In the genomic region with DNA sequence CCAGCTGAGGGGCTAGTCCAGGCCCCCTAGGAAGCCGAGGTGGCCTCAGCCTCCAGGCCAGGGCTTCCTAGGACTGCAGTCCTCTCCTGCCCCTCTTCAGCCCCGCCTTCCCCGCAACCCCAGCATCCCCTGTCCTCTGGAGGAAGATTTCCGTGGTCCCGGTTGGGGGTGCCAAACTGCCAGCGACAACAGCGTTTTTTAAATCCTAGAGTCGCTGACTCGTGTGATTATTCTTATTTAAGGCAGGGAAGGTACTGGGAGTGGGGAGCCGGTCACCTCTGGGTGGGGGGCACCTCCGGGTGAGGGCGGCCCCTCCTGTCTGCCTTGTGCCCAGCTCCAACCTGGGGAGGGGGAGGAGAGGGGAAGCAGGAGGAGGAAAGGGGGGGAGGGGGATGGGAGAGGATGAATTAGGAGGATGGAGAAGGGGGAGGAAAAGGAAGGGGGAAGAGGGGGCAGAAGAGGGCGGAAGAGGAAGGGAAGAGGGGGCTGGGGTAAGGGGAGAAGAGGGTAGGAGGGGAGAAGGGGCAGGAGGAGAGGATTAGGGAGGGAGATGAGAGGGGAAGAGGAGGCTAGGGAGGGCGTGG, we compare ENCODE assay signal across 13 cellular contexts.
DNase-seq lines count a peak whose midpoint lies in the region; ATAC-seq and TF ChIP-seq lines count a peak whose summit lies in the region.
"Had no signal": no experiment of that assay in that cellular context is flagged by ENCODE, and none has a peak within 500 bp of the region (broad histone marks: within the 10 kb centered on the region; RNA-seq: fewer than 3 reads in every experiment).

No MANE protein-coding gene starts in this region.

- in situ Hi-C loops in KBM-7 (cut with MboI; ENCODE audit: low pct_unique_long_range_greater_than_20kb, low sequenced_read_pairs) = no loop called here

- H3K36me3 Mint-ChIP-seq in GM23338 (ENCODE audit: low read depth) = 0 out of 3 replicates have a peak, but pooled peaks cover 4% of the 10 kb centered on the region

- H2AFZ ChIP-seq in GM23338 = no peak overlapping the region

- H3K27ac ChIP-seq in GM23338 (ENCODE audit: low read depth) (peak overlapping the region; percentile 88), right cardiac atrium (ENCODE audit: low read length) (no peak overlapping the region), prostate gland (peak overlapping the region; percentile 52 to 68)

- intact Hi-C loops in right cardiac atrium (cut with DNase I) = loop anchor here in 1 of 4 donors (10.0 kb wide), 1 partner anchor 254 kb away; no protein-coding TSS in a partner anchor
- intact Hi-C loops in prostate gland (cut with DNase I) = no loop called here

- H3K79me2 ChIP-seq in GM23338 (replicated peaks; ENCODE audit: insufficient read depth) = no peaks in the 10 kb centered on the region

- H4K20me1 ChIP-seq in GM23338 (replicated peaks; ENCODE audit: insufficient read depth) = no peaks in the 10 kb centered on the region

- H3K4me3 Mint-ChIP-seq in GM23338 = peak overlapping the region; percentile 79

- no peak for TF ChIP-seq POLR2A in prostate gland (IDR thresholded peaks at IDR 0.05)

- peak; percentile 87 for DNase-seq in GM23338 (ENCODE audit: low spot score)
- peak; percentile 41 for DNase-seq in UCSD-AML1 (lab: John Stamatoyannopoulos, UW; ENCODE audit: unreplicated experiment)
- DNase-seq in right cardiac atrium = peak in 1 of 3 donors; percentile 76
- DNase-seq in prostate gland (ENCODE audit: low spot score) = no peak
- DNase-seq in NCI-H345 treated with DMSO at 0.1 percent for 48 hours (lab: John Stamatoyannopoulos, UW; ENCODE audit: unreplicated experiment) = no peak
- no peak for DNase-seq in KBM-7
- DNase-seq: Caco-2; stimulated activated CD4-positive, alpha-beta T cell treated with anti-CD3 and anti-CD28 coated beads, Interleukin-2, amount 100 ng/mL, for 24 hours; T1000 had no signal

- no peaks in the 10 kb centered on the region for H3F3A ChIP-seq in GM23338 (replicated peaks; ENCODE audit: low read depth)

- H3K4me3 ChIP-seq in GM23338 (peak overlapping the region; percentile 85), right cardiac atrium (ENCODE audit: low read length) (peak overlapping the region; percentile 30), prostate gland (no peak overlapping the region)
- H3K4me3 ChIP-seq: GM12878 had no signal

- H3K9me3 ChIP-seq in right cardiac atrium (ENCODE audit: control insufficient read depth, low read length) (no peaks in the 10 kb centered on the region), prostate gland (no peaks in the 10 kb centered on the region)

- no peaks in the 10 kb centered on the region for H3K27me3 ChIP-seq in GM23338 (ENCODE audit: insufficient read depth)
- H3K27me3 ChIP-seq in right cardiac atrium (ENCODE audit: control insufficient read depth, insufficient read depth) = no peaks in the 10 kb centered on the region
- peaks cover 4% of the 10 kb centered on the region for H3K27me3 ChIP-seq in prostate gland (replicated peaks; ENCODE audit: insufficient read depth)

- ATAC-seq in GM23338 (peak; percentile 41), right cardiac atrium (no peak), GM19397 (IDR thresholded peaks at IDR 0.05; ENCODE audit: unreplicated experiment) (no peak), esophagus mucosa (no peak)
- ATAC-seq: GM12878 had no signal

- peaks cover 25% of the 10 kb centered on the region for H3K4me1 Mint-ChIP-seq in GM23338

- no peak overlapping the region for H3K27ac Mint-ChIP-seq in GM23338
- H3K27ac Mint-ChIP-seq: stimulated activated naive CD8-positive, alpha-beta T cell treated with anti-CD3 and anti-CD28 coated beads, Interleukin-15, Interleukin-2, amounts not matched to agents 100 ng/mL and 50 ng/mL, for 24 hours had no signal

- H3K4me1 ChIP-seq in GM23338 (ENCODE audit: insufficient read depth) (peaks cover 8% of the 10 kb centered on the region), right cardiac atrium (ENCODE audit: control insufficient read depth, insufficient read depth, low read length) (peaks cover 2% of the 10 kb centered on the region), prostate gland (replicated peaks) (peaks cover 16% of the 10 kb centered on the region)
- H3K4me1 ChIP-seq: Caco-2 had no signal

- H3K9me3 Mint-ChIP-seq in GM23338 = peaks cover 10% of the 10 kb centered on the region

- H3K36me3 ChIP-seq in GM23338 (ENCODE audit: insufficient read depth) (no peaks in the 10 kb centered on the region), prostate gland (no peaks in the 10 kb centered on the region)

- TF ChIP-seq CTCF in GM23338 (conservative IDR thresholded peaks at IDR 0.05; ENCODE audit: low read depth in 2 of 2) (peak; percentile 23 to 24; a peak in 2 of 4 replicates), prostate gland (IDR thresholded peaks at IDR 0.05) (no peak)

- 22% methylated on average over 14 of the region's 14 CpGs for WGBS in right cardiac atrium
- 15% methylated on average over 14 of the region's 14 CpGs for WGBS in prostate gland

- peak overlapping the region; percentile 88 for H3K4me2 ChIP-seq in GM23338

- H3K9me2 ChIP-seq in GM23338 (ENCODE audit: insufficient read depth) = no peaks in the 10 kb centered on the region

- H3K27me3 Mint-ChIP-seq in GM23338 (ENCODE audit: insufficient read depth, low read depth, poor library complexity) = peaks cover 10% of the 10 kb centered on the region
- H3K27me3 Mint-ChIP-seq: stimulated activated naive CD8-positive, alpha-beta T cell treated with anti-CD3 and anti-CD28 coated beads, Interleukin-15, Interleukin-2, amounts not matched to agents 100 ng/mL and 50 ng/mL, for 24 hours had no signal

TF ChIP-seq in GM23338, 12 proteins besides CTCF, POLR2A, EP300 and RAD21:
- TF ChIP-seq EZH2 (IDR thresholded peaks at IDR 0.05; ENCODE audit: low read depth, unreplicated experiment) (no peak), POLR2AphosphoS5 (IDR thresholded peaks at IDR 0.05; ENCODE audit: low read depth) (peak; percentile 34; the same call in 1 of the 2 replicates), ZNF114 (CRISPR knock-in tag; IDR thresholded peaks at IDR 0.05) (no peak)

Comparison
In these comparisons a context has a peak if more than half of its experiments do, and no peak if none do; other contexts are left out.
1. DNase-seq: peak in GM23338 (single experiment) and UCSD-AML1 (single experiment); none in prostate gland (single experiment), NCI-H345 treated with DMSO at 0.1 percent for 48 hours (single experiment) and KBM-7 (single experiment).
2. H3K4me3 ChIP-seq: peak in GM23338 (single experiment) and right cardiac atrium (single experiment); none in prostate gland (0 of 2).
3. CTCF ChIP-seq: peak in GM23338 (2 of 2); none in prostate gland (0 of 4).